ENCODE assay signal across 17 cellular contexts in genomic region chr18:10336749-10337148, GRCh38.
"Had no signal": no experiment of that assay in that cellular context is flagged by ENCODE, and none has a peak within 500 bp of the region (broad histone marks: within the 10 kb centered on the region; RNA-seq: fewer than 3 reads in every experiment).

No MANE protein-coding gene starts in this region.

- H3K4me1 ChIP-seq: body of pancreas, gastrocnemius medialis, thyroid gland had no signal

- ATAC-seq: activated CD8-positive, alpha-beta T cell treated with anti-CD3 and anti-CD28 coated beads, Interleukin-2, amount 10 ng/mL, durations not matched to agents 7 days and 5 days; body of pancreas; natural killer cell; stimulated activated naive CD8-positive, alpha-beta T cell treated with anti-CD3 and anti-CD28 coated beads, Interleukin-15, Interleukin-2, amounts not matched to agents 100 U/mL and 50 U/mL, for 24 hours; T-cell had no signal

- H3K4me3 ChIP-seq: body of pancreas, cardiac muscle cell, gastrocnemius medialis, thyroid gland, vagina had no signal

- DNase-seq: activated CD4-positive, alpha-beta T cell treated with anti-CD3 and anti-CD28 coated beads, Interleukin-2, amount 10 ng/mL, durations not matched to agents 7 days and 5 days; activated CD4-positive, CD25-positive, alpha-beta regulatory T cell treated with anti-CD3 and anti-CD28 coated beads, Interleukin-2, amount 50 U/mL, for 72 hours; activated CD8-positive, alpha-beta T cell treated with anti-CD3 and anti-CD28 coated beads, Interleukin-2, amount 10 ng/mL, durations not matched to agents 7 days and 5 days; activated gamma-delta T cell treated with Interleukin-2 at 50 U/mL for 16 hours; anterior cingulate cortex; body of pancreas; hippocampal formation; natural killer cell; retina; stimulated activated CD4-positive, alpha-beta T cell treated with anti-CD3 and anti-CD28 coated beads, Interleukin-4, amount 100 ng/mL, for 24 hours; stimulated activated naive CD8-positive, alpha-beta T cell treated with anti-CD3 and anti-CD28 coated beads, Interleukin-15, Interleukin-2, amounts not matched to agents 100 U/mL and 50 U/mL, for 24 hours; T-cell had no signal

- H3K36me3 ChIP-seq: cardiac muscle cell, gastrocnemius medialis, thyroid gland, vagina had no signal

- H3K9me3 ChIP-seq: body of pancreas, gastrocnemius medialis, thyroid gland, vagina had no signal

- H3K27ac ChIP-seq: body of pancreas, cardiac muscle cell, gastrocnemius medialis, thyroid gland, vagina, VCaP had no signal

- H3K27me3 ChIP-seq: body of pancreas, cardiac muscle cell, gastrocnemius medialis, thyroid gland, vagina had no signal
